Comparison of ENCODE assay signal across 19 cellular contexts in genomic region chr9:72894342-72894741, GRCh38. TPM values are rescaled to one million over a fixed set of nuclear protein-coding genes. Genes with fewer than 3 reads are reported as not detected.
A peak's percentile ranks its signal among the peaks of the same experiment; 100 is the strongest.
DNase-seq lines count a peak whose midpoint lies in the region; ATAC-seq and TF ChIP-seq lines count a peak whose summit lies in the region.
"Had no signal": no experiment of that assay in that cellular context is flagged by ENCODE, and none has a peak within 500 bp of the region (broad histone marks: within the 10 kb centered on the region; RNA-seq: fewer than 3 reads in every experiment).

No MANE protein-coding gene starts in this region.

- dilution Hi-C loops in IMR-90 (cut with HindIII; ENCODE audit: low sequenced_read_pairs, unreplicated experiment): no loop called here

- H4K20me1 ChIP-seq in IMR-90 (ENCODE audit: insufficient read depth, low read length): no peaks in the 10 kb centered on the region

- no CpG with 5 or more reads among the region's 5 CpGs for WGBS in IMR-90 (ENCODE audit: extremely low coverage in 2 of 2, insufficient read length in 1 of 2), 2 experiments
- WGBS in neuronal stem cell (ENCODE audit: extremely low coverage in 2 of 2, insufficient read length in 2 of 2, insufficient replicate concordance in 1 of 2), 2 donors: no CpG with 5 or more reads among the region's 5 CpGs

- in situ Hi-C loops in IMR-90 (cut with MboI; ENCODE audit: low sequenced_read_pairs): loop anchor here (10.0 kb wide), 1 partner anchor 60 kb away; no protein-coding TSS in a partner anchor

- no peak overlapping the region for H2AFZ ChIP-seq in IMR-90 (replicated peaks; ENCODE audit: low read length, poor library complexity)
- no peak overlapping the region for H2AFZ ChIP-seq in neuronal stem cell (ENCODE audit: low read length)

- H3K36me3 ChIP-seq in IMR-90 (ENCODE audit: control insufficient read depth, insufficient read depth, low read length) (no peaks in the 10 kb centered on the region), neuronal stem cell (replicated peaks in 1 of 2; ENCODE audit: control insufficient read depth in 2 of 2, insufficient read depth in 2 of 2, low read length in 2 of 2) (no peaks in the 10 kb centered on the region)

- H2BK15ac ChIP-seq in IMR-90 (ENCODE audit: low read depth, low read length) (no peak overlapping the region), neuronal stem cell (ENCODE audit: low read length) (no peak overlapping the region)

- no peak for TF ChIP-seq RAD21 in IMR-90 (IDR thresholded peaks at IDR 0.05; ENCODE audit: low read length)

- no peak overlapping the region for H3K4me3 ChIP-seq in AG10803 (ENCODE audit: low read length)
- H3K4me3 ChIP-seq in IMR-90 (ENCODE audit: insufficient read depth, low read depth, low read length): no peak overlapping the region
- H3K4me3 ChIP-seq in neuronal stem cell (ENCODE audit: low read length in 2 of 2): no peak overlapping the region
- H3K4me3 ChIP-seq: esophagus muscularis mucosa, thoracic aorta had no signal

- H3K4ac ChIP-seq in IMR-90 (ENCODE audit: low read depth, low read length) (no peak overlapping the region), neuronal stem cell (ENCODE audit: low read length) (no peak overlapping the region)

- H3K79me1 ChIP-seq in IMR-90 (ENCODE audit: low read depth in 1 of 2, low read length in 2 of 2): no peaks in the 10 kb centered on the region
- no peaks in the 10 kb centered on the region for H3K79me1 ChIP-seq in neuronal stem cell (ENCODE audit: low read depth, low read length)

- no peak for TF ChIP-seq POLR2A in IMR-90 (IDR thresholded peaks at IDR 0.05; ENCODE audit: low read depth, low read length)
- TF ChIP-seq POLR2A in GM18505 (IDR thresholded peaks at IDR 0.05; ENCODE audit: borderline replicate concordance, extremely low read depth, insufficient read depth, insufficient read length): no peak

- H3K14ac ChIP-seq in IMR-90 (replicated peaks; ENCODE audit: low read depth, low read length) (no peak overlapping the region), neuronal stem cell (ENCODE audit: low read length) (no peak overlapping the region)

- ATAC-seq in IMR-90 (ENCODE audit: low read depth) (no peak), GM18505 (IDR thresholded peaks at IDR 0.05; ENCODE audit: unreplicated experiment) (no peak), HG03045 (IDR thresholded peaks at IDR 0.05; ENCODE audit: unreplicated experiment) (no peak)
- ATAC-seq: HCT116 had no signal

- no peak overlapping the region for H4K5ac ChIP-seq in IMR-90 (ENCODE audit: low read depth, low read length)

- no peak overlapping the region for H2BK20ac ChIP-seq in IMR-90 (ENCODE audit: low read depth, low read length)

- H4K8ac ChIP-seq in IMR-90 (ENCODE audit: low read depth in 2 of 2, low read length in 2 of 2) (no peak overlapping the region), neuronal stem cell (ENCODE audit: low read depth, low read length) (no peak overlapping the region)

- no peak overlapping the region for H2BK120ac ChIP-seq in IMR-90 (ENCODE audit: low read depth, low read length)
- H2BK120ac ChIP-seq in neuronal stem cell (ENCODE audit: low read depth, low read length): no peak overlapping the region

- H3K9me1 ChIP-seq in IMR-90 (ENCODE audit: insufficient read depth, low read length): no peaks in the 10 kb centered on the region

- H2AK5ac ChIP-seq in IMR-90 (ENCODE audit: low read depth, low read length): no peak overlapping the region
- no peak overlapping the region for H2AK5ac ChIP-seq in neuronal stem cell (ENCODE audit: low read depth, low read length)

- H3K9me3 ChIP-seq in IMR-90 (ENCODE audit: control insufficient read depth, insufficient read depth, low read length): no peaks in the 10 kb centered on the region
- H3K9me3 ChIP-seq in neuronal stem cell (replicated peaks in 1 of 2; ENCODE audit: control insufficient read depth in 2 of 2, insufficient read depth in 1 of 2, low read depth in 1 of 2, low read length in 2 of 2): no peaks in the 10 kb centered on the region
- H3K9me3 ChIP-seq: esophagus muscularis mucosa, thoracic aorta had no signal

- H2AK9ac ChIP-seq in IMR-90 (replicated peaks; ENCODE audit: low read depth, low read length, poor library complexity): no peak overlapping the region

- H3K27me3 ChIP-seq in IMR-90 (ENCODE audit: control insufficient read depth, insufficient read depth, low read length) (no peaks in the 10 kb centered on the region), neuronal stem cell (ENCODE audit: control insufficient read depth in 3 of 3, insufficient read depth in 3 of 3, low read depth in 1 of 3, low read length in 3 of 3) (peaks cover 0 to 14% (median 0%) of the 10 kb centered on the region in 3 experiments)
- H3K27me3 ChIP-seq: esophagus muscularis mucosa had no signal

- H3K27ac ChIP-seq in IMR-90 (ENCODE audit: insufficient read depth, low read length): no peak overlapping the region
- H3K27ac ChIP-seq in neuronal stem cell (replicated peaks; ENCODE audit: low read length): no peak overlapping the region
- H3K27ac ChIP-seq: esophagus muscularis mucosa, thoracic aorta had no signal

- TF ChIP-seq CTCF in AG10803 (conservative IDR thresholded peaks at IDR 0.05; ENCODE audit: low read length): no peak
- TF ChIP-seq CTCF in IMR-90 (conservative IDR thresholded peaks at IDR 0.05; ENCODE audit: low read depth, low read length): no peak

- H3K18ac ChIP-seq in IMR-90 (ENCODE audit: low read depth, low read length) (no peak overlapping the region), neuronal stem cell (ENCODE audit: low read length) (no peak overlapping the region)

- DNase-seq in AG10803 (ENCODE audit: low read depth) (peak; percentile 64), IMR-90 (peak; percentile 4), dedifferentiated amniotic fluid mesenchymal stem cell (ENCODE audit: extremely low spot score) (peak; percentile 67), neuronal stem cell (ENCODE audit: low spot score) (peak; percentile 41), NCI-H2081 (lab: John Stamatoyannopoulos, UW) (no peak), inferior parietal cortex (ENCODE audit: extremely low spot score) (no peak)
- DNase-seq: activated CD4-positive, alpha-beta T cell treated with anti-CD3 and anti-CD28 coated beads, Interleukin-2, amount 50 U/mL, for 4 hours; KBM-7; NCI-H1417; NCI-H226; SIG-M5; stimulated activated CD4-positive, alpha-beta T cell treated with anti-CD3 and anti-CD28 coated beads, Interleukin-2, amount 100 ng/mL, for 24 hours had no signal

- CTCF ChIA-PET in IMR-90 (lab: Yijun Ruan, JAX): interaction anchor here (0.5 kb wide), 1 partner anchor 124 kb away, joined by 6 read pairs; no protein-coding TSS in a partner anchor

- H3K9ac ChIP-seq in IMR-90 (ENCODE audit: low read depth, low read length) (no peak overlapping the region), neuronal stem cell (ENCODE audit: low read depth, low read length, poor library complexity) (no peak overlapping the region)

- no peak overlapping the region for H3K4me2 ChIP-seq in IMR-90 (ENCODE audit: low read depth, low read length)
- no peak overlapping the region for H3K4me2 ChIP-seq in neuronal stem cell (ENCODE audit: insufficient read depth, low read length, poor library complexity, severe bottlenecking)

- H3K4me1 ChIP-seq in IMR-90 (ENCODE audit: control insufficient read depth, insufficient read depth, low read length): no peaks in the 10 kb centered on the region
- H3K4me1 ChIP-seq in neuronal stem cell (ENCODE audit: control insufficient read depth in 2 of 2, insufficient read depth in 1 of 2, low read depth in 1 of 2, low read length in 2 of 2): peaks cover 0 to 2% of the 10 kb centered on the region in 2 donors

- intact Hi-C loops in IMR-90 (cut with micrococcal nuclease): loop anchor here (2.0 kb wide), 1 partner anchor 20 kb away; no protein-coding TSS in a partner anchor

- POLR2A ChIA-PET in IMR-90 (lab: Charles Lee; ENCODE audit: unreplicated experiment): no interaction called here

- no peak overlapping the region for H2BK12ac ChIP-seq in neuronal stem cell (ENCODE audit: low read length)

- no peak overlapping the region for H2BK5ac ChIP-seq in IMR-90 (ENCODE audit: low read depth, low read length, poor library complexity, severe bottlenecking)
- H2BK5ac ChIP-seq in neuronal stem cell (ENCODE audit: low read length): no peak overlapping the region

- no peak overlapping the region for H3K56ac ChIP-seq in IMR-90 (ENCODE audit: extremely low read depth, insufficient read depth, low read length)

- H3K23ac ChIP-seq in IMR-90 (ENCODE audit: low read depth, low read length) (no peak overlapping the region), neuronal stem cell (ENCODE audit: low read depth, low read length, poor library complexity) (no peak overlapping the region)

- H4K91ac ChIP-seq in IMR-90 (ENCODE audit: insufficient read depth, low read depth, low read length): no peak overlapping the region
- H4K91ac ChIP-seq in neuronal stem cell (ENCODE audit: low read depth, low read length, poor library complexity): no peak overlapping the region

- no TSS peak for BruUV-seq in IMR-90 (replicated peaks; lab: Mats Ljungman, UMichigan)

TF ChIP-seq in IMR-90, 13 proteins besides CTCF, POLR2A, EP300 and RAD21 (continues in another document):
- TF ChIP-seq CEBPB (IDR thresholded peaks at IDR 0.05; ENCODE audit: low read depth, low read length) (no peak), CHD1 (IDR thresholded peaks at IDR 0.05; ENCODE audit: low read depth, low read length) (no peak), MAZ (IDR thresholded peaks at IDR 0.05; ENCODE audit: borderline replicate concordance, low read depth, low read length) (no peak), BHLHE40 (IDR thresholded peaks at IDR 0.05; ENCODE audit: low read depth, low read length) (no peak), NFE2L2 (IDR thresholded peaks at IDR 0.05; ENCODE audit: low read depth, low read length) (no peak), SMC3 (IDR thresholded peaks at IDR 0.05; ENCODE audit: low read depth, low read length) (no peak), FOS (IDR thresholded peaks at IDR 0.05; ENCODE audit: low read depth, low read length) (no peak)
- TF ChIP-seq, protein P1, sequence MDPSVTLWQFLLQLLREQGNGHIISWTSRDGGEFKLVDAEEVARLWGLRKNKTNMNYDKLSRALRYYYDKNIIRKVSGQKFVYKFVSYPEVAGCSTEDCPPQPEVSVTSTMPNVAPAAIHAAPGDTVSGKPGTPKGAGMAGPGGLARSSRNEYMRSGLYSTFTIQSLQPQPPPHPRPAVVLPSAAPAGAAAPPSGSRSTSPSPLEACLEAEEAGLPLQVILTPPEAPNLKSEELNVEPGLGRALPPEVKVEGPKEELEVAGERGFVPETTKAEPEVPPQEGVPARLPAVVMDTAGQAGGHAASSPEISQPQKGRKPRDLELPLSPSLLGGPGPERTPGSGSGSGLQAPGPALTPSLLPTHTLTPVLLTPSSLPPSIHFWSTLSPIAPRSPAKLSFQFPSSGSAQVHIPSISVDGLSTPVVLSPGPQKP (IDR thresholded peaks at IDR 0.05; ENCODE audit: borderline replicate concordance, low read depth, low read length): no peak

RNA-seq across cellular contexts. Expression of gene ALDH1A1, which starts 58.5 kb away (rescaled TPM):
- not detected in 2 replicates for total RNA-seq in IMR-90 (2012; rRNA removed)
- polyA plus RNA-seq in IMR-90 (2012; rRNA removed): not detected in 2 replicates
- polyA plus RNA-seq in IMR-90 (2012; cell fraction: cytosol; rRNA removed): not detected in 2 replicates
- not detected in 2 replicates for polyA plus RNA-seq in IMR-90 (2012; cell fraction: nucleus; rRNA removed; ENCODE audit: low replicate concordance)
- polyA plus RNA-seq in neuronal stem cell (2013, experiment 1 of 2): 0.11 TPM
- polyA plus RNA-seq in neuronal stem cell (2013, experiment 2 of 2): 0.12 TPM
- total RNA-seq: activated T-helper 1 cell treated with anti-CD3 and anti-CD28 coated beads, Interleukin-12 subunit alpha, Interleukin-12 subunit beta, Interleukin-2, Interleukin-4 antibody, amounts not matched to agents 30 ng/mL and 10 ng/mL and 1 ng/mL, durations not matched to agents 14 hours and 24 hours and 36 hours; B cell had no signal

Comparison
In these comparisons a context has a peak if more than half of its experiments do, and no peak if none do; other contexts are left out.
1. DNase-seq: peak in AG10803 (single experiment), IMR-90 (single experiment), dedifferentiated amniotic fluid mesenchymal stem cell (single experiment) and neuronal stem cell (single experiment); none in NCI-H2081 (0 of 2) and inferior parietal cortex (single experiment).